ENCODE assay signal across 8 cellular contexts in the genomic region with DNA sequence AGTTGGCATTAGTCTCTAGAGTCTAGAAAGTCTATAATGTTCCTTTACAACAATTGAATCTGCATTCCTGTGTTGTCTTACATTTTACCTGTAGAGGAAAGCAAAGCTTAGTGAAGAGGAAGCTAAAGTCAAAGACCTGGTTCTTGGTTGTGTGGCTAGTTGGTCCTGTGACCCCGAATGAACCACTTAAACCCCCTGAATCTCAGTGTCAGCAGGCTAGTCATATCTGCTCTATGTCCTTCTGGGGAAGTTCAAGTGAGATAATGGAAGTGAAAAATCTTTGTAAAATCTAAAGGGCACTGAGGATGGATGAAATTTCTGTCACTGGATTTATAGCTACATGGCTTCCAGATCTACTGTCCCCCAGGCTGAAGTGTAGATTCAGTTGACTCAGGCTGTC.
"Had no signal": no experiment of that assay in that cellular context is flagged by ENCODE, and none has a peak within 500 bp of the region (broad histone marks: within the 10 kb centered on the region; RNA-seq: fewer than 3 reads in every experiment).

No MANE protein-coding gene starts in this region.

- ATAC-seq: GM23338, HCT116 had no signal

- DNase-seq: GM23248, GOT3, H7, H9, HCEC 1CT, HFFc6 had no signal

- H3K27ac Mint-ChIP-seq: GM23338, HFFc6 had no signal

- H3K4me1 Mint-ChIP-seq: GM23338 had no signal

- H3K9me3 Mint-ChIP-seq: GM23338, H9, HFFc6 had no signal

- H3K4me3 Mint-ChIP-seq: GM23338, H9, HFFc6 had no signal
